Comparison of ENCODE assay signal across 14 cellular contexts in genomic region chrX:152989292-152989658, GRCh38. TPM values are rescaled to one million over a fixed set of nuclear protein-coding genes. Genes with fewer than 3 reads are reported as not detected.
DNase-seq lines count a peak whose midpoint lies in the region; ATAC-seq, FAIRE-seq and TF ChIP-seq lines count a peak whose summit lies in the region.
"Had no signal": no experiment of that assay in that cellular context is flagged by ENCODE, and none has a peak within 500 bp of the region (broad histone marks: within the 10 kb centered on the region; RNA-seq: fewer than 3 reads in every experiment).

No MANE protein-coding gene starts in this region.

- intact Hi-C loops in K562 (cut with micrococcal nuclease) = no loop called here

- no peak for TF ChIP-seq CTCF in K562 (IDR thresholded peaks at IDR 0.05 in 2 of 3, conservative IDR thresholded peaks at IDR 0.05 in 1 of 3; ENCODE audit: insufficient read depth in 2 of 3, low read depth in 1 of 3, low read length in 3 of 3)

- H3K36me3 Mint-ChIP-seq in activated T-cell treated with anti-CD3 and anti-CD28 coated beads, Interleukin-2, amount 50 U/mL, for 24 hours (ENCODE audit: low read depth) = no peaks in the 10 kb centered on the region

- TF ChIP-seq RAD21 in K562 (CRISPR knock-in tag; conservative IDR thresholded peaks at IDR 0.05 in 1 of 2, IDR thresholded peaks at IDR 0.05 in 1 of 2) = no peak

- H3K27me3 ChIP-seq in K562 (ENCODE audit: control insufficient read depth in 2 of 2, insufficient read depth in 2 of 2, low read length in 2 of 2) = 0 out of 5 replicates have a peak, but pooled peaks cover 0 to 5% of the 10 kb centered on the region in 2 experiments
- H3K27me3 ChIP-seq: transverse colon had no signal

- CTCF ChIA-PET in K562 (lab: Yijun Ruan, JAX; ENCODE audit: low intra/inter-chr PET ratio) = no interaction called here

- peak overlapping the region; percentile 66; the same call in 1 of the 2 replicates for H2AFZ ChIP-seq in K562 (ENCODE audit: low read depth, low read length)

- H3K9me3 Mint-ChIP-seq in activated T-cell treated with anti-CD3 and anti-CD28 coated beads, Interleukin-2, amount 50 U/mL, for 24 hours = no peaks in the 10 kb centered on the region

- in situ Hi-C loops in KBM-7 (cut with MboI; ENCODE audit: low pct_unique_long_range_greater_than_20kb, low sequenced_read_pairs) (no loop called here), K562 (cut with MboI) (loop anchor here (10.0 kb wide), 1 partner anchor 326 kb away; no protein-coding TSS in a partner anchor)

- POLR2A ChIA-PET in K562 (lab: Yijun Ruan, JAX) = interaction anchor here (0.5 to 0.6 kb wide), 2 partner anchors 12 to 359 kb away, joined by 3 to 4 read pairs; no protein-coding TSS in a partner anchor

- BruUV-seq in K562 (replicated peaks; lab: Mats Ljungman, UMichigan) = no TSS peak

- peak overlapping the region; percentile 25 for H3K4me3 Mint-ChIP-seq in activated T-cell treated with anti-CD3 and anti-CD28 coated beads, Interleukin-2, amount 50 U/mL, for 24 hours

- H3K4me1 ChIP-seq in K562 (replicated peaks in 1 of 2; ENCODE audit: control insufficient read depth in 2 of 2, insufficient read depth in 2 of 2, low read length in 2 of 2) = peaks cover 4 to 12% of the 10 kb centered on the region in 2 experiments; a peak in 3 of 5 replicates
- H3K4me1 ChIP-seq: sigmoid colon, transverse colon had no signal

- peaks cover 3% of the 10 kb centered on the region for H3K4me1 Mint-ChIP-seq in activated T-cell treated with anti-CD3 and anti-CD28 coated beads, Interleukin-2, amount 50 U/mL, for 24 hours (ENCODE audit: low read depth)

- H3K79me2 ChIP-seq in K562 (ENCODE audit: control insufficient read depth, insufficient read depth, low read length) = no peaks in the 10 kb centered on the region

- H3K9ac ChIP-seq in K562 (ENCODE audit: insufficient read depth in 1 of 2, low read depth in 2 of 2, low read length in 2 of 2) = peak overlapping the region in 1 of 2 experiments; percentile 20; a peak in 1 of 4 replicates

- H3K4me2 ChIP-seq in K562 (ENCODE audit: insufficient read depth, low read length) = 0 out of 2 replicates have a peak overlapping the region, but pooled peaks have one; percentile 11

- TF ChIP-seq POLR2A in K562 (conservative IDR thresholded peaks at IDR 0.05) = no peak

- H4K20me1 ChIP-seq in K562 (replicated peaks; ENCODE audit: control insufficient read depth, insufficient read depth, low read length) = no peaks in the 10 kb centered on the region

- H3K36me3 ChIP-seq in K562 (ENCODE audit: control insufficient read depth, insufficient read depth, low read length) = no peaks in the 10 kb centered on the region
- H3K36me3 ChIP-seq: sigmoid colon, transverse colon had no signal

- no peaks in the 10 kb centered on the region for H3K9me3 ChIP-seq in K562 (replicated peaks; ENCODE audit: control insufficient read depth, insufficient read depth, low read depth, low read length)
- H3K9me3 ChIP-seq: sigmoid colon, transverse colon had no signal

- H3K27ac ChIP-seq in K562 (ENCODE audit: extremely low read depth, low read depth, low read length) = no peak overlapping the region
- H3K27ac ChIP-seq: sigmoid colon, transverse colon had no signal

- no peak for TF ChIP-seq EP300 in K562 (IDR thresholded peaks at IDR 0.05; ENCODE audit: low read length)

- H3K27me3 Mint-ChIP-seq in activated T-cell treated with anti-CD3 and anti-CD28 coated beads, Interleukin-2, amount 50 U/mL, for 24 hours = peaks cover 21% of the 10 kb centered on the region

- peak overlapping the region; percentile 26 for H3K27ac Mint-ChIP-seq in activated T-cell treated with anti-CD3 and anti-CD28 coated beads, Interleukin-2, amount 50 U/mL, for 24 hours

- H3K4me3 ChIP-seq in K562 = no peak overlapping the region
- H3K4me3 ChIP-seq: sigmoid colon, transverse colon had no signal

- no peaks in the 10 kb centered on the region for H3K9me1 ChIP-seq in K562 (ENCODE audit: control insufficient read depth, insufficient read depth, low read length)

- WGBS in K562 (ENCODE audit: insufficient coverage, low coverage, missing lambda C conversion rate) = 37% methylated on average over 5 of the region's 8 CpGs

- ATAC-seq in K562 (no peak), HG02884 (IDR thresholded peaks at IDR 0.05; ENCODE audit: unreplicated experiment) (no peak), GM18858 (IDR thresholded peaks at IDR 0.05; ENCODE audit: unreplicated experiment) (no peak)

- FAIRE-seq in K562 (lab: Jason Lieb, UNC) = no peak
- FAIRE-seq: islet of Langerhans had no signal

- DNase-seq in activated T-cell treated with anti-CD3 and anti-CD28 coated beads, Interleukin-2, amount 50 U/mL, for 24 hours = no peak
- DNase-seq in activated T-cell treated with anti-CD3 and anti-CD28 coated beads, Interleukin-2, amount 50 U/mL, for 48 hours = no peak
- DNase-seq in KBM-7 = peak; percentile 17
- no peak for DNase-seq in K562 (ENCODE audit: extremely low read depth in 1 of 4, low spot score in 3 of 4)
- peak; percentile 12 for DNase-seq in smooth muscle cell of the brain vasculature (ENCODE audit: low read depth, low spot score)
- no peak for DNase-seq in NCI-H146 (lab: John Stamatoyannopoulos, UW)
- DNase-seq: activated gamma-delta T cell treated with Interleukin-2 at 50 U/mL for 16 hours, cerebellar nuclear complex, NCI-H2107, sigmoid colon, transverse colon had no signal

TF ChIP-seq in K562, 482 proteins besides CTCF, POLR2A, EP300 and RAD21:
- no peak for TF ChIP-seq TFE3 (CRISPR knock-in tag; IDR thresholded peaks at IDR 0.05)
- TF ChIP-seq ZNF639 (CRISPR knock-in tag; conservative IDR thresholded peaks at IDR 0.05 in 1 of 2, IDR thresholded peaks at IDR 0.05 in 1 of 2) = no peak
- peak; percentile 57 for TF ChIP-seq ATF3 (IDR thresholded peaks at IDR 0.05)
- TF ChIP-seq ATF3 (CRISPR knock-in tag; conservative IDR thresholded peaks at IDR 0.05) = no peak
- no peak for TF ChIP-seq WHSC1 (IDR thresholded peaks at IDR 0.05; ENCODE audit: low read length)
- TF ChIP-seq DMBX1 (CRISPR knock-in tag; IDR thresholded peaks at IDR 0.05; ENCODE audit: borderline replicate concordance) = no peak
- no peak for TF ChIP-seq NCOR1 (IDR thresholded peaks at IDR 0.05)
TF ChIP-seq in K562: peak in this region for 1.

RNA-seq across cellular contexts. Expression of gene PNMA5, which starts 4.6 kb away (rescaled TPM):
- not detected in 2 replicates for total RNA-seq in K562 (2011; cell fraction: chromatin; rRNA removed; ENCODE audit: low replicate concordance)
- not detected in 2 replicates for total RNA-seq in K562 (2011; cell fraction: nucleolus; rRNA removed)
- total RNA-seq in K562 (2011; cell fraction: nucleoplasm; rRNA removed) = not detected in 2 replicates
- not detected in 2 replicates for total RNA-seq in K562 (2014; rRNA removed)
- 0.07 TPM in 1 of 2 replicates, not detected in the other for total RNA-seq in K562 (2014; rRNA removed; fragmentation: Illumina TruSeq; extraction: Trizol)
- 0.07 TPM in 1 of 2 replicates, not detected in the other for total RNA-seq in K562 (2015; rRNA removed; fragmentation: Illumina TruSeq; extraction: Trizol)
- total RNA-seq in K562 (2021) = 0.20 TPM in 1 of 2 replicates, not detected in the other
- polyA plus RNA-seq in K562 (2011; rRNA removed) = 0.03 TPM in 2 replicates
- 0.03 and 0.09 TPM in 2 replicates for polyA plus RNA-seq in K562 (2011; cell fraction: cytosol; rRNA removed)
- 0.06 and 0.07 TPM in 2 replicates for polyA plus RNA-seq in K562 (2011; cell fraction: nucleus; rRNA removed)
- 0.12 and 0.15 TPM in 2 replicates for polyA plus RNA-seq in K562 (2012)
- 0.04 TPM in 1 of 2 replicates, not detected in the other for polyA plus RNA-seq in K562 (2014; fragmentation: Illumina TruSeq; extraction: Trizol)
- polyA plus RNA-seq in K562 (2014; fragmentation: Nextera tagmentation; extraction: Ambion mirVana) = not detected
- polyA plus RNA-seq in K562 (2014; rRNA removed) = 0.07 TPM in 1 of 2 replicates, not detected in the other
- not detected in 2 replicates for polyA minus RNA-seq in K562 (2011; rRNA and poly(A)+ RNA removed)
- polyA minus RNA-seq in K562 (2011; cell fraction: cytosol; rRNA and poly(A)+ RNA removed) = not detected in 2 replicates
- polyA minus RNA-seq in K562 (2011; cell fraction: nucleus; rRNA and poly(A)+ RNA removed) = not detected in 2 replicates
- total RNA-seq: sigmoid colon, transverse colon had no signal

Comparison
In these comparisons a context has a peak if more than half of its experiments do, and no peak if none do; other contexts are left out.
1. DNase-seq: peak in KBM-7 (single experiment) and smooth muscle cell of the brain vasculature (single experiment); none in activated T-cell treated with anti-CD3 and anti-CD28 coated beads, Interleukin-2, amount 50 U/mL, for 24 hours (single experiment), activated T-cell treated with anti-CD3 and anti-CD28 coated beads, Interleukin-2, amount 50 U/mL, for 48 hours (0 of 2), K562 (0 of 4) and NCI-H146 (single experiment).